8 cellular contexts compared by ENCODE assay signal in the genomic region with DNA sequence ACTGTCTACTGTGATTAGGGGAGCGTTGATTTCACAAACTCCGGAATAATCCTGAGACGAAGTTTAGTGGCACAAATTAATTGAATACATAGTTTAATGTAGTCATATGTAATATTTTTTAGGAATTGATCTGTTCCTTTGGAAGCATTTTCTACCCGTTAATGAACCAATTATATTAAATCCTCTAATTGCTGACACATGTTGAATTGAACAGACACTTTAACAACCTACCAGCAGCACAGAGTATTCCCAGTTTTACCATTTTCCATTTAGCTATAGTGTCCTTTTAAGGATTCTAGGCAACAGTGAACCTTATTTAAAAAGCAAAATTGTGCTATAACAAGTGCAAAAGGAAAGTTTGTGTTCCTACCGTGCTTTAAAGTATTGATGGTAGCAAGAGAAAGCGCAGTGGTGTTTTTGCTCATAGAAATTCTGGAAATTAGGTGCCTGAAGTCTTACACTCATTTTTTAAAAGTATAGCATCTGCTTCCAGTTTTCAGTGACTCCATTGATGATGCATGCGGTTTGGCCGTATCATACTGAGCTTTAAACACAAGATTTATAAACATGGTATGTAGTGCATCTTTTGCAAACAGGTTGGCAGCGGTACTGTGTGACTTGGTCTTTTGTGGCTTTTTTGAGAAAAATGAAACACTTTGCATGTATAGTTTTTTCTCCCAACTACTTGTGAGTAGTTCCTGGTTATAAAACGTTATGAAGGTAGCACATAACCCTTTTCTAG. TPM values are rescaled to one million over a fixed set of nuclear protein-coding genes. Genes with fewer than 3 reads are reported as not detected.
DNase-seq lines count a peak whose midpoint lies in the region; ATAC-seq and TF ChIP-seq lines count a peak whose summit lies in the region.

No MANE protein-coding gene starts in this region.

- H3K9me3 ChIP-seq in right atrium auricular region (no peaks in the 10 kb centered on the region), lower lobe of right lung (no peaks in the 10 kb centered on the region)

- 4% methylated on average over 10 of the region's 10 CpGs for WGBS in urinary bladder

- peaks cover 27% of the 10 kb centered on the region for H3K36me3 ChIP-seq in right atrium auricular region
- peaks cover 24% of the 10 kb centered on the region for H3K36me3 ChIP-seq in lower lobe of right lung
- H3K36me3 ChIP-seq in urinary bladder (ENCODE audit: insufficient read depth) = no peaks in the 10 kb centered on the region

- H3K4me3 ChIP-seq in right atrium auricular region (peak overlapping the region; percentile 87 to 92), lower lobe of right lung (peak overlapping the region; percentile 74), urinary bladder (ENCODE audit: low read depth, low read length) (peak overlapping the region; percentile 85)

- H3K27me3 ChIP-seq in right atrium auricular region (no peaks in the 10 kb centered on the region), lower lobe of right lung (ENCODE audit: low read depth) (no peaks in the 10 kb centered on the region)

- ATAC-seq in Right ventricle myocardium superior (ENCODE audit: poor library complexity) (no peak), lower lobe of right lung (no peak), HG02678 (IDR thresholded peaks at IDR 0.05; ENCODE audit: unreplicated experiment) (no peak)

- H3K4me1 ChIP-seq in right atrium auricular region (peaks cover 0 to 64% of the 10 kb centered on the region in 2 donors), lower lobe of right lung (peaks cover 38% of the 10 kb centered on the region), urinary bladder (ENCODE audit: insufficient read depth) (no peaks in the 10 kb centered on the region)

- peak overlapping the region; percentile 98 to 100 for H3K27ac ChIP-seq in right atrium auricular region
- H3K27ac ChIP-seq in lower lobe of right lung = peak overlapping the region; percentile 100
- H3K27ac ChIP-seq in urinary bladder (ENCODE audit: low read depth) = peak overlapping the region; percentile 100

- no peak for TF ChIP-seq CTCF in right atrium auricular region (IDR thresholded peaks at IDR 0.05)
- no peak for TF ChIP-seq CTCF in lower lobe of right lung (IDR thresholded peaks at IDR 0.05)

- intact Hi-C loops in Right ventricle myocardium superior (cut with DNase I) = no loop called here
- intact Hi-C loops in lower lobe of right lung (cut with DNase I) = no loop called here

- DNase-seq in right atrium auricular region (ENCODE audit: low spot score) (no peak), Right ventricle myocardium superior (no peak), astrocyte of the hippocampus (ENCODE audit: low read depth, low spot score) (peak; percentile 26), lower lobe of right lung (no peak), GM19238 (ENCODE audit: insufficient read length, low spot score) (no peak), hepatic stellate cell (ENCODE audit: low spot score) (no peak)

RNA-seq across cellular contexts. Expression of a gene that starts 1.8 kb away (rescaled TPM):
- total RNA-seq in right atrium auricular region (100 to 1,000 TPM; 150 to 152 TPM), Right ventricle myocardium superior (128 TPM), lower lobe of right lung (227 TPM), urinary bladder (261 TPM)
- 124 TPM for polyA plus RNA-seq in urinary bladder
